1 cellular context compared by ENCODE assay signal in genomic region chr1:156401175-156401574, GRCh38.
TF ChIP-seq lines count a peak whose summit lies in the region.

No MANE protein-coding gene starts in this region.

TF ChIP-seq in H1, 55 proteins besides CTCF, POLR2A, EP300 and RAD21:
- no peak for TF ChIP-seq CEBPB (IDR thresholded peaks at IDR 0.05; ENCODE audit: low read depth, low read length)
- TF ChIP-seq KDM5A (IDR thresholded peaks at IDR 0.05; ENCODE audit: low read length): no peak
- TF ChIP-seq ATF3 (IDR thresholded peaks at IDR 0.05; ENCODE audit: insufficient read depth, low read depth, low read length): no peak
- no peak for TF ChIP-seq SP2 (IDR thresholded peaks at IDR 0.05; ENCODE audit: low read length)
